In the genomic region with DNA sequence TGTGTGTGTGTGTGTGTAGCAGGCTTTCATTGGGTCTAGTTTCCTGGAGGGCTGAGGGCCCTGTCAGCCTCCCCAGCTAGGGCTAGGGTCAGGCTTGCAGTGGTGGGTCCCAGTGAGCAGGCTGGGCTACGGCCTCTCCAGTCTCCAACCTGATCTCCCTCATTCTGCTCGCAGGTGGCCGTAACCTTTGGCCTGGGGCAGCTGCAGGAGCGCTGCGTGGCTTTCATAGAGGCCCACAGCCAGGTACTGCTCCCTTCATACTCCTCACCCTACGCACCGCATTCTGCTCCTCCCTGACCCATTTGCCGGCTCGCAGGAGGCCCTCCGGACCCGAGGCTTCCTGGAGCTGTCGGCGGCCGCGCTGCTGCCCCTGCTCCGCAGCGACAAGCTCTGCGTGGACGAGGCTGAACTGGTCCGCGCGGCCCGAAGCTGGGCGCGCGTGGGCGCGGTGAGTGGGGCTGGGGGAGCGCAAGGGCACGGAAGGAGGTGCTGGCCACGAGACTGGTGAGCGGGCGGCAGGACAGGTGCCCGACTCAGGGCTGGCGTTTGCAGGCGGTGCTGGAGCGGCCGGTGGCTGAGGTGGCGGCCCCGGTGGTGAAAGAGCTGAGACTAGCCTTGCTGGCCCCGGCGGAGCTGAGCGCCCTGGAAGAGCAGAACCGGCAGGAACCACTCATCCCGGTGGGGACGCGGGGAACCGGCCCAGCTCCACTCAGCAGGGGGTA, we compare ENCODE assay signal across 9 cellular contexts. TPM values are rescaled to one million over a fixed set of nuclear protein-coding genes. Genes with fewer than 3 reads are reported as not detected.
A peak's percentile ranks its signal among the peaks of the same experiment; 100 is the strongest.
DNase-seq lines count a peak whose midpoint lies in the region; ATAC-seq and TF ChIP-seq lines count a peak whose summit lies in the region.
"Had no signal": no experiment of that assay in that cellular context is flagged by ENCODE, and none has a peak within 500 bp of the region (broad histone marks: within the 10 kb centered on the region; RNA-seq: fewer than 3 reads in every experiment).

No MANE protein-coding gene starts in this region.

- ATAC-seq in left lobe of liver = peak; percentile 67
- ATAC-seq in thoracic aorta (ENCODE audit: insufficient number of reproducible peaks, low FRiP score, low read depth) = no peak
- no peak for ATAC-seq in HG02763 (IDR thresholded peaks at IDR 0.05; ENCODE audit: unreplicated experiment)

- DNase-seq in T-helper 2 cell treated with Interferon-gamma antibody and Interleukin-4, amounts not matched to agents 5 μg/mL and 100 μg/mL, for 36 hours (ENCODE audit: low spot score) = no peak
- DNase-seq in T-helper 2 cell (no peak), caudate nucleus (lab: John Stamatoyannopoulos, UW) (peak in 6 of 61 donors; percentile 42 to 77 (median 58)), left lobe of liver (ENCODE audit: low spot score) (peak; percentile 72), thoracic aorta (ENCODE audit: low spot score) (no peak), OCI-M1 (lab: John Stamatoyannopoulos, UW) (no peak)
- no peak for DNase-seq in stimulated activated CD4-positive, alpha-beta T cell treated with anti-CD3 and anti-CD28 coated beads, Interleukin-4, amount 100 ng/mL, for 24 hours

- peaks cover 39% of the 10 kb centered on the region for H3K36me3 Mint-ChIP-seq in T-helper 2 cell treated with Interferon-gamma antibody and Interleukin-4, amounts not matched to agents 5 μg/mL and 100 μg/mL, for 36 hours (ENCODE audit: low read depth)

- peak overlapping the region; percentile 99 for H3K27ac Mint-ChIP-seq in T-helper 2 cell treated with Interferon-gamma antibody and Interleukin-4, amounts not matched to agents 5 μg/mL and 100 μg/mL, for 36 hours

- peak overlapping the region; percentile 64 for H3K4me3 ChIP-seq in thoracic aorta

- H3K27me3 ChIP-seq in thoracic aorta (replicated peaks; ENCODE audit: insufficient read depth) = no peaks in the 10 kb centered on the region

- H3K4me1 ChIP-seq in thoracic aorta (ENCODE audit: control insufficient read depth in 1 of 2, low read depth in 2 of 2) = peaks cover 38 to 54% of the 10 kb centered on the region in 2 donors

- H3K4me1 Mint-ChIP-seq in T-helper 2 cell treated with Interferon-gamma antibody and Interleukin-4, amounts not matched to agents 5 μg/mL and 100 μg/mL, for 36 hours (ENCODE audit: low read depth) = peaks cover 56% of the 10 kb centered on the region

- H3K27me3 Mint-ChIP-seq in T-helper 2 cell treated with Interferon-gamma antibody and Interleukin-4, amounts not matched to agents 5 μg/mL and 100 μg/mL, for 36 hours (ENCODE audit: low read depth) = no peaks in the 10 kb centered on the region

- H3K9me3 Mint-ChIP-seq in T-helper 2 cell treated with Interferon-gamma antibody and Interleukin-4, amounts not matched to agents 5 μg/mL and 100 μg/mL, for 36 hours = no peaks in the 10 kb centered on the region

- no peaks in the 10 kb centered on the region for H3K9me3 ChIP-seq in thoracic aorta

- H3K27ac ChIP-seq in caudate nucleus (ENCODE audit: low read depth, low read length) = peak overlapping the region; percentile 85
- H3K27ac ChIP-seq in thoracic aorta = peak overlapping the region; percentile 56 to 99

- no peak overlapping the region for H3K4me3 Mint-ChIP-seq in T-helper 2 cell treated with Interferon-gamma antibody and Interleukin-4, amounts not matched to agents 5 μg/mL and 100 μg/mL, for 36 hours

- TF ChIP-seq CTCF in thoracic aorta (IDR thresholded peaks at IDR 0.05) = no peak

- peaks cover 8% of the 10 kb centered on the region for H3K36me3 ChIP-seq in thoracic aorta

RNA-seq across cellular contexts. Expression of a gene that starts 4.7 kb away (rescaled TPM):
- total RNA-seq in left lobe of liver (7.8 TPM), thoracic aorta (10 to 100 TPM; 18.8 to 53.6 TPM)

RNA-seq across cellular contexts. Expression of a gene that starts 5.8 kb away (rescaled TPM):
- total RNA-seq in left lobe of liver (0.55 TPM), thoracic aorta (not detected)

RNA-seq across cellular contexts. Expression of a gene that starts 12.8 kb away (rescaled TPM):
- total RNA-seq in left lobe of liver (2.3 TPM), thoracic aorta (100 to 1,000 TPM; 103 to 142 TPM)

RNA-seq across cellular contexts. Expression of a gene that starts 25.0 kb away (rescaled TPM):
- total RNA-seq in left lobe of liver = 0.10 TPM
- 1 to 10 TPM in 1 of 2 donors, not detected in 1; 4.1 TPM for total RNA-seq in thoracic aorta
- total RNA-seq: endothelial cell of umbilical vein had no signal

RNA-seq across cellular contexts. Expression of a gene that starts 30.1 kb away (rescaled TPM):
- total RNA-seq in left lobe of liver (0.45 TPM), thoracic aorta (1 to 10 TPM in 1 of 2 donors, under 1 TPM in 1; 0.95 to 1.3 TPM)

Comparison
In these comparisons a context has a peak if more than half of its experiments do, and no peak if none do; other contexts are left out.
1. RNA of a gene that starts 12.8 kb away (total RNA-seq): 103 to 142 TPM in thoracic aorta; 2.3 TPM in left lobe of liver (single experiment); every median in the first group is over 10 times any median in the second.